23 cellular contexts compared by ENCODE assay signal in the genomic region with DNA sequence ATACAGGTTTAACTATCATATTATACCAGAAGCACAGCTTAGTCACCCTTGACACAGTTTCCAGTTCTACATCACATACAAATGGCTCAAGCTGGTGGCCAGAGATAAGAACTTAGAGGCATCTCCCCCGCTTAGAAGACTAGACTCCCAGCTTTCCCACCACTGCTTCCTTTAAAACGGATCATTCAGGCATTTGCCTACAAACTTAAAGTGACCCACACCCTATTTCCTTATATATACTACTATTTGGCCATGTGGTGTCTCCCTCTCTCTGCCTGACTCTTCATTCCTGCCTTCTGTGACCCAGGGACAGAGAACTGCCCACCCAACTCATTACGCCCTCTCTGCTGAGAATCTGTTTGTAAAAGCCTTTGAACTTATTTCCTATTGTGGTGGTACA.
DNase-seq lines count a peak whose midpoint lies in the region; ATAC-seq and TF ChIP-seq lines count a peak whose summit lies in the region.
"Had no signal": no experiment of that assay in that cellular context is flagged by ENCODE, and none has a peak within 500 bp of the region (broad histone marks: within the 10 kb centered on the region; RNA-seq: fewer than 3 reads in every experiment).

No MANE protein-coding gene starts in this region.

- H3K27ac Mint-ChIP-seq in neural crest cell (ENCODE audit: unreplicated experiment) (no peak overlapping the region), CD14-positive monocyte (no peak overlapping the region)
- H3K27ac Mint-ChIP-seq: activated CD4-positive, alpha-beta T cell treated with anti-CD3 and anti-CD28 coated beads, Interleukin-2, amount 10 ng/mL, durations not matched to agents 7 days and 5 days; activated naive CD8-positive, alpha-beta T cell treated with anti-CD3 and anti-CD28 coated beads, Interleukin-2, amount 50 U/mL, for 24 hours; immature natural killer cell had no signal

- H3K9me3 Mint-ChIP-seq in neural crest cell (no peaks in the 10 kb centered on the region), CD14-positive monocyte (peaks cover 0 to 3% (median 0%) of the 10 kb centered on the region in 7 donors)
- H3K9me3 Mint-ChIP-seq: activated CD4-positive, alpha-beta T cell treated with anti-CD3 and anti-CD28 coated beads, Interleukin-2, amount 10 ng/mL, durations not matched to agents 7 days and 5 days; activated naive CD8-positive, alpha-beta T cell treated with anti-CD3 and anti-CD28 coated beads, Interleukin-2, amount 50 U/mL, for 24 hours; brain; immature natural killer cell had no signal

- no peaks in the 10 kb centered on the region for H3K9me3 ChIP-seq in PC-3 (ENCODE audit: low read length)
- no peaks in the 10 kb centered on the region for H3K9me3 ChIP-seq in thyroid gland
- H3K9me3 ChIP-seq: Caco-2 had no signal

- H3K27me3 Mint-ChIP-seq in neural crest cell (ENCODE audit: low read depth) (no peaks in the 10 kb centered on the region), CD14-positive monocyte (ENCODE audit: low read depth in 3 of 3) (peaks cover 0 to 2% (median 0%) of the 10 kb centered on the region in 3 donors)
- H3K27me3 Mint-ChIP-seq: activated CD4-positive, alpha-beta T cell treated with anti-CD3 and anti-CD28 coated beads, Interleukin-2, amount 10 ng/mL, durations not matched to agents 7 days and 5 days; activated naive CD8-positive, alpha-beta T cell treated with anti-CD3 and anti-CD28 coated beads, Interleukin-2, amount 50 U/mL, for 24 hours; brain had no signal

- H3K27me3 ChIP-seq in PC-3 (ENCODE audit: low read length) (no peaks in the 10 kb centered on the region), thyroid gland (no peaks in the 10 kb centered on the region)
- H3K27me3 ChIP-seq: esophagus squamous epithelium had no signal

- H2AFZ ChIP-seq in PC-3 (ENCODE audit: low read length): no peak overlapping the region

- H3K36me3 Mint-ChIP-seq in neural crest cell (ENCODE audit: low read depth) (no peaks in the 10 kb centered on the region), CD14-positive monocyte (no peaks in the 10 kb centered on the region)
- H3K36me3 Mint-ChIP-seq: brain, immature natural killer cell had no signal

- no TSS peak for BruUV-seq in PC-3 (replicated peaks; lab: Mats Ljungman, UMichigan)

- H3K4me1 ChIP-seq in PC-3 (ENCODE audit: insufficient read depth, low read length) (no peaks in the 10 kb centered on the region), thyroid gland (no peaks in the 10 kb centered on the region)
- H3K4me1 ChIP-seq: Caco-2, esophagus squamous epithelium had no signal

- DNase-seq in HT1080 (ENCODE audit: low read depth) (peak; percentile 1), PC-3 (peak; percentile 34), ecto neural progenitor cell (ENCODE audit: low spot score) (peak; percentile 48), neural crest cell (ENCODE audit: low read depth, low spot score) (no peak), CD14-positive monocyte (ENCODE audit: low spot score) (no peak), thyroid gland (no peak), GM19240 (ENCODE audit: insufficient read length, low spot score) (no peak)
- DNase-seq: activated CD4-positive, alpha-beta T cell treated with anti-CD3 and anti-CD28 coated beads, Interleukin-2, amount 10 ng/mL, durations not matched to agents 7 days and 5 days; activated CD8-positive, alpha-beta memory T cell treated with anti-CD3 and anti-CD28 coated beads, Interleukin-2, amount 50 U/mL, for 48 hours; activated effector memory CD4-positive, alpha-beta T cell treated with Interleukin-2 at 50 U/mL for 16 hours; activated naive CD8-positive, alpha-beta T cell treated with anti-CD3 and anti-CD28 coated beads, Interleukin-2, amount 50 U/mL, for 24 hours; AML-193; Caco-2; esophagus squamous epithelium; immature natural killer cell; NCI-H1694; NCI-H774; right cardiac atrium; T-helper 9 cell had no signal

- peak; percentile 62 for ATAC-seq in PC-3
- ATAC-seq: activated naive CD8-positive, alpha-beta T cell treated with anti-CD3 and anti-CD28 coated beads, Interleukin-2, amount 50 U/mL, for 24 hours; Panc1 had no signal

- intact Hi-C loops in PC-3 (cut with micrococcal nuclease): loop anchor here (2.0 to 10.0 kb wide), 2 partner anchors 139 to 279 kb away; no protein-coding TSS in a partner anchor
- intact Hi-C loops in CD14-positive monocyte (cut with micrococcal nuclease): no loop called here
- intact Hi-C loops in thyroid gland (cut with DNase I): no loop called here

- H3K4me1 Mint-ChIP-seq in neural crest cell (peaks cover 17% of the 10 kb centered on the region), CD14-positive monocyte (no peaks in the 10 kb centered on the region)
- H3K4me1 Mint-ChIP-seq: activated CD4-positive, alpha-beta T cell treated with anti-CD3 and anti-CD28 coated beads, Interleukin-2, amount 10 ng/mL, durations not matched to agents 7 days and 5 days; activated naive CD8-positive, alpha-beta T cell treated with anti-CD3 and anti-CD28 coated beads, Interleukin-2, amount 50 U/mL, for 24 hours; immature natural killer cell had no signal

- TF ChIP-seq CTCF in PC-3 (conservative IDR thresholded peaks at IDR 0.05; ENCODE audit: low read depth, low read length) (peak; percentile 57), neural crest cell (conservative IDR thresholded peaks at IDR 0.05) (peak; percentile 15), CD14-positive monocyte (IDR thresholded peaks at IDR 0.05) (no peak), thyroid gland (IDR thresholded peaks at IDR 0.05) (no peak)

- POLR2A ChIA-PET in PC-3 (lab: Charles Lee; ENCODE audit: unreplicated experiment): no interaction called here

- no peaks in the 10 kb centered on the region for H3K9me2 ChIP-seq in PC-3 (replicated peaks; ENCODE audit: low read length)

- H3K4me3 Mint-ChIP-seq in neural crest cell (no peak overlapping the region), CD14-positive monocyte (no peak overlapping the region)
- H3K4me3 Mint-ChIP-seq: activated CD4-positive, alpha-beta T cell treated with anti-CD3 and anti-CD28 coated beads, Interleukin-2, amount 10 ng/mL, durations not matched to agents 7 days and 5 days; activated naive CD8-positive, alpha-beta T cell treated with anti-CD3 and anti-CD28 coated beads, Interleukin-2, amount 50 U/mL, for 24 hours; brain; immature natural killer cell had no signal

- no peak overlapping the region for H3K27ac ChIP-seq in PC-3 (ENCODE audit: low read length)
- H3K27ac ChIP-seq in thyroid gland: no peak overlapping the region
- H3K27ac ChIP-seq: esophagus squamous epithelium, SK-N-MC had no signal

- H4K20me1 ChIP-seq in PC-3 (ENCODE audit: low read length): no peaks in the 10 kb centered on the region

- CTCF ChIA-PET in PC-3 (lab: Charles Lee): interaction anchor here (1.5 kb wide), 1 partner anchor 279 kb away, joined by 5 read pairs; no protein-coding TSS in a partner anchor

- H3K4me2 ChIP-seq in PC-3 (ENCODE audit: low read length): no peak overlapping the region

- H3K4me3 ChIP-seq in PC-3 (ENCODE audit: low read length) (no peak overlapping the region), thyroid gland (replicated peaks in 1 of 3) (no peak overlapping the region)
- H3K4me3 ChIP-seq: esophagus squamous epithelium, lung, SK-N-MC had no signal

- H3K79me2 ChIP-seq in PC-3 (ENCODE audit: low read length): no peaks in the 10 kb centered on the region

- H3K36me3 ChIP-seq in PC-3 (ENCODE audit: low read depth, low read length): no peaks in the 10 kb centered on the region
- H3K36me3 ChIP-seq in thyroid gland: no peaks in the 10 kb centered on the region
- H3K36me3 ChIP-seq: esophagus squamous epithelium had no signal

- no peaks in the 10 kb centered on the region for H3F3A ChIP-seq in PC-3 (ENCODE audit: low read length, unreplicated experiment)

- no peak for TF ChIP-seq POLR2A in thyroid gland (IDR thresholded peaks at IDR 0.05)

- 23 to 38% methylated on average over 3 of the region's 3 CpGs for WGBS in thyroid gland, 2 donors

- H3K9ac ChIP-seq in PC-3 (ENCODE audit: low read length): no peak overlapping the region

Comparison
In these comparisons a context has a peak if more than half of its experiments do, and no peak if none do; other contexts are left out.
1. DNase-seq: peak in HT1080 (single experiment), PC-3 (single experiment) and ecto neural progenitor cell (single experiment); none in neural crest cell (single experiment), CD14-positive monocyte (single experiment), thyroid gland (0 of 2) and GM19240 (single experiment).
2. CTCF ChIP-seq: peak in PC-3 (single experiment) and neural crest cell (single experiment); none in CD14-positive monocyte (single experiment) and thyroid gland (0 of 6).